1 cellular context compared by ENCODE assay signal in genomic region chr3:119585193-119585592, GRCh38.
TF ChIP-seq lines count a peak whose summit lies in the region.

No MANE protein-coding gene starts in this region.

TF ChIP-seq in H1, 55 proteins besides CTCF, POLR2A, EP300 and RAD21:
- TF ChIP-seq EGR1 (IDR thresholded peaks at IDR 0.05; ENCODE audit: borderline replicate concordance, low read depth, low read length) (no peak), TEAD4 (IDR thresholded peaks at IDR 0.05; ENCODE audit: low read depth, low read length) (no peak), KDM5A (IDR thresholded peaks at IDR 0.05; ENCODE audit: low read length) (no peak), SP1 (IDR thresholded peaks at IDR 0.05; ENCODE audit: low read depth, low read length) (no peak), BCL11A (IDR thresholded peaks at IDR 0.05; ENCODE audit: low read depth in 2 of 2, low read length in 2 of 2) (no peak), KDM4A (IDR thresholded peaks at IDR 0.05; ENCODE audit: low read depth, low read length, severe bottlenecking) (no peak), SP2 (IDR thresholded peaks at IDR 0.05; ENCODE audit: low read length) (no peak), CHD7 (IDR thresholded peaks at IDR 0.05; ENCODE audit: insufficient replicate concordance, low read length) (no peak), CHD1 (IDR thresholded peaks at IDR 0.05; ENCODE audit: low read depth, low read length) (no peak), CREB1 (IDR thresholded peaks at IDR 0.05) (no peak), POLR2AphosphoS5 (IDR thresholded peaks at IDR 0.05; ENCODE audit: low read depth, low read length) (no peak), SUZ12 (IDR thresholded peaks at IDR 0.05; ENCODE audit: low read length) (no peak), SAP30 (IDR thresholded peaks at IDR 0.05; ENCODE audit: insufficient read depth, insufficient replicate concordance, low read length) (no peak), CBX8 (IDR thresholded peaks at IDR 0.05; ENCODE audit: borderline replicate concordance, low read depth, low read length) (no peak), RFX5 (IDR thresholded peaks at IDR 0.05; ENCODE audit: borderline replicate concordance, low read depth, low read length) (no peak)
- TF ChIP-seq, protein P1, sequence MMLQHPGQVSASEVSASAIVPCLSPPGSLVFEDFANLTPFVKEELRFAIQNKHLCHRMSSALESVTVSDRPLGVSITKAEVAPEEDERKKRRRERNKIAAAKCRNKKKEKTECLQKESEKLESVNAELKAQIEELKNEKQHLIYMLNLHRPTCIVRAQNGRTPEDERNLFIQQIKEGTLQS (IDR thresholded peaks at IDR 0.05; ENCODE audit: insufficient read depth, low read depth, low read length): no peak
